Comparison of ENCODE assay signal across 1 cellular context in genomic region chr14:32809255-32809654, GRCh38.
TF ChIP-seq lines count a peak whose summit lies in the region.

No MANE protein-coding gene starts in this region.

TF ChIP-seq in WTC11, 78 proteins besides CTCF, POLR2A, EP300 and RAD21 (continued from another document):
- TF ChIP-seq ERG (CRISPR knock-in tag; IDR thresholded peaks at IDR 0.05): no peak
- TF ChIP-seq ZNF317 (CRISPR knock-in tag; IDR thresholded peaks at IDR 0.05; ENCODE audit: borderline replicate concordance, low read depth): no peak
- no peak for TF ChIP-seq E2F5 (CRISPR knock-in tag; IDR thresholded peaks at IDR 0.05)
- no peak for TF ChIP-seq TEAD4 (CRISPR knock-in tag; IDR thresholded peaks at IDR 0.05)
- no peak for TF ChIP-seq ZNF396 (CRISPR knock-in tag; IDR thresholded peaks at IDR 0.05; ENCODE audit: borderline replicate concordance)
- no peak for TF ChIP-seq RELA (CRISPR knock-in tag; IDR thresholded peaks at IDR 0.05; ENCODE audit: borderline replicate concordance)
- no peak for TF ChIP-seq NFYB (CRISPR knock-in tag; conservative IDR thresholded peaks at IDR 0.05; ENCODE audit: low read depth)
TF ChIP-seq in WTC11: peak in this region for 0.
